In the genomic region with DNA sequence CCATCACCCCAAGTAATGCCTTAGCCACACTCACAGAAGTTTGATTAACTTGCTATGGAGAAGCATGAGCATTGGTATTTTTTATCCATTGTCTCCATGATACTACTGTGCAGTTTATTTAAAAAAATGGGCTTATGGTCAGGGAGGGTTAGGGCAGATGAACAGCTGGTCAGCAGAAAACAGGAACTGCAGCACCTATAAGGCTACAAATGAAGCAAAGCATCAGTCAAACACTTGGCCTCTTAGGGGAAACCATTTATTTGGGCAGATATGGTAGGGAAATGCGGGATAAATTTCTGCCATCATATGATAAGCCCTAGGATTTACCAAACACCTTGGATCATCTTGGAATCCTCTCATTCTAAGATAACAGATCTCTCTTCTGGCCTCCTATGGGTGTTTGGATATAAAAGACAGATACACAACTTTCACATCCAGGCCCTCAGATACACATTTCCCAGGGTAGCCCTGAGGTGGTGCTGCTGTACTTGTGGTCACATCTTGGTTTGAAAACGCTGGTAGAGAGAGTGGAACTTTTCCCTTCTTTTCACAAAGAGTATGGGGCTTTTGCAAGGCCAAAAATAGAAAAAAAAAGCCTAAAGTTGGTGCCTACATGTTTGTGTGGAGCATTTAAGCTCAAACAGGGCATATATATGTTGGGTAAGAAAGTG, we compare ENCODE assay signal across 1 cellular context.
A peak's percentile ranks its signal among the peaks of the same experiment; 100 is the strongest.
TF ChIP-seq lines count a peak whose summit lies in the region.

No MANE protein-coding gene starts in this region.

TF ChIP-seq in K562, 482 proteins besides CTCF, POLR2A, EP300 and RAD21:
- peak; percentile 72; the same call in 1 of the 2 replicates for TF ChIP-seq SPI1 (IDR thresholded peaks at IDR 0.05; ENCODE audit: borderline replicate concordance, low read depth, low read length)
- TF ChIP-seq PCBP2 (IDR thresholded peaks at IDR 0.05; ENCODE audit: low read depth, low read length, poor library complexity, severe bottlenecking): no peak
